ENCODE assay signal across 8 cellular contexts in genomic region chr1:233240839-233241682, GRCh38. TPM values are rescaled to one million over a fixed set of nuclear protein-coding genes. Genes with fewer than 3 reads are reported as not detected.
DNase-seq lines count a peak whose midpoint lies in the region; ATAC-seq and TF ChIP-seq lines count a peak whose summit lies in the region.

No MANE protein-coding gene starts in this region.

- TF ChIP-seq CTCF in WI38 (IDR thresholded peaks at IDR 0.05; ENCODE audit: low read depth, low read length), result peak; percentile 79

- intact Hi-C loops in head of caudate nucleus (cut with DNase I) (loop anchor here (5.0 kb wide), 1 partner anchor 609 kb away; the partner anchor contains the start of gene SIPA1L2), posterior cingulate gyrus (cut with DNase I) (loop anchor here (1.0 to 2.0 kb wide), 2 partner anchors 606 to 1374 kb away; no protein-coding TSS in a partner anchor)

- DNase-seq in A172 (ENCODE audit: low spot score) (peak; percentile 21), ELR (ENCODE audit: low read depth) (peak; percentile 33), LHCN-M2 (ENCODE audit: low read depth) (peak; percentile 48), head of caudate nucleus (peak; percentile 61 to 93 (median 77)), posterior cingulate gyrus (peak; percentile 56 to 95 (median 75))

- ATAC-seq in GM18870 (IDR thresholded peaks at IDR 0.05; ENCODE audit: unreplicated experiment) (no peak), GM21723 (IDR thresholded peaks at IDR 0.05; ENCODE audit: unreplicated experiment) (no peak)

- no peak overlapping the region for H3K4me3 ChIP-seq in WI38 (ENCODE audit: low read depth, low read length)

RNA-seq across cellular contexts. Expression of gene PCNX2, which starts 54.5 kb away (rescaled TPM):
- total RNA-seq in A172 (2014; rRNA removed; shearing (Covaris generic)), result 7.2 and 10.5 TPM in 2 replicates
- total RNA-seq in LHCN-M2 (2014; rRNA removed), result 4.5 and 6.2 TPM in 2 replicates
- polyA plus RNA-seq in LHCN-M2 (2012), result 3.0 TPM

Comparison
In these comparisons a context has a peak if more than half of its experiments do, and no peak if none do; other contexts are left out.
1. DNase-seq: peak in every context shown above with its lines; median percentile 77 in head of caudate nucleus; 75 in posterior cingulate gyrus; 48 in LHCN-M2; 33 in ELR; 21 in A172.